ENCODE assay signal across 37 cellular contexts in genomic region chr22:32018056-32018455, GRCh38. TPM values are rescaled to one million over a fixed set of nuclear protein-coding genes. Genes with fewer than 3 reads are reported as not detected.
A peak's percentile ranks its signal among the peaks of the same experiment; 100 is the strongest.
DNase-seq lines count a peak whose midpoint lies in the region; ATAC-seq and TF ChIP-seq lines count a peak whose summit lies in the region.
"Had no signal": no experiment of that assay in that cellular context is flagged by ENCODE, and none has a peak within 500 bp of the region (broad histone marks: within the 10 kb centered on the region; RNA-seq: fewer than 3 reads in every experiment).

No MANE protein-coding gene starts in this region.

- BruUV-seq in mammary epithelial cell (replicated peaks; lab: Mats Ljungman, UMichigan): no TSS peak

- WGBS in mammary epithelial cell (ENCODE audit: low coverage, missing lambda C conversion rate): 19% methylated on average over 2 of the region's 2 CpGs

- no peaks in the 10 kb centered on the region for H3K27me3 ChIP-seq in mammary epithelial cell (ENCODE audit: insufficient read depth, low read length)
- no peaks in the 10 kb centered on the region for H3K27me3 ChIP-seq in breast epithelium
- H3K27me3 ChIP-seq in foreskin keratinocyte: peaks cover 12% of the 10 kb centered on the region
- H3K27me3 ChIP-seq: cardiac muscle cell, hepatocyte, testis, uterus had no signal

- dilution Hi-C loops in mammary epithelial cell (cut with HindIII; ENCODE audit: low sequenced_read_pairs): no loop called here

- no peak for TF ChIP-seq POLR2A in breast epithelium (IDR thresholded peaks at IDR 0.05)

- in situ Hi-C loops in mammary epithelial cell (cut with MboI; ENCODE audit: low sequenced_read_pairs in 2 of 2): no loop called here

- H3K79me2 ChIP-seq in mammary epithelial cell (ENCODE audit: insufficient read depth, low read length): no peaks in the 10 kb centered on the region
- H3K79me2 ChIP-seq: hepatocyte had no signal

- intact Hi-C loops in mammary epithelial cell (cut with micrococcal nuclease): no loop called here
- intact Hi-C loops in breast epithelium (cut with DNase I; ENCODE audit: low total_unique reads): no loop called here
- intact Hi-C loops in sciatic nerve (cut with DNase I): no loop called here

- H3K9ac ChIP-seq in mammary epithelial cell (ENCODE audit: insufficient read depth, low read length): no peak overlapping the region

- H3K27ac Mint-ChIP-seq in stimulated activated effector memory CD8-positive, alpha-beta T cell treated with anti-CD3 and anti-CD28 coated beads, Interleukin-12 subunit alpha, Interleukin-12 subunit beta, amount 100 ng/mL, for 72 hours: no peak overlapping the region
- H3K27ac Mint-ChIP-seq: activated CD8-positive, alpha-beta memory T cell treated with anti-CD3 and anti-CD28 coated beads, Interleukin-2, amount 10 ng/mL, durations not matched to agents 7 days and 5 days; activated naive CD8-positive, alpha-beta T cell treated with anti-CD3 and anti-CD28 coated beads, Interleukin-2, amount 50 U/mL, for 24 hours; effector memory CD8-positive, alpha-beta T cell; HFFc6; nephron had no signal

- H3K27ac ChIP-seq in mammary epithelial cell (ENCODE audit: insufficient read depth, low read depth, low read length) (no peak overlapping the region), breast epithelium (no peak overlapping the region), foreskin keratinocyte (peak overlapping the region; percentile 99)
- H3K27ac ChIP-seq: C4-2B, cardiac muscle cell, gastrocnemius medialis, hepatocyte, testis, uterus had no signal

- H3K4me1 ChIP-seq in mammary epithelial cell (ENCODE audit: insufficient read depth, low read length): peaks cover 15% of the 10 kb centered on the region
- no peaks in the 10 kb centered on the region for H3K4me1 ChIP-seq in breast epithelium
- peaks cover 17% of the 10 kb centered on the region for H3K4me1 ChIP-seq in foreskin keratinocyte
- H3K4me1 ChIP-seq: gastrocnemius medialis, testis, uterus had no signal

- TF ChIP-seq CTCF in mammary epithelial cell (conservative IDR thresholded peaks at IDR 0.05 in 1 of 2, IDR thresholded peaks at IDR 0.05 in 1 of 2; ENCODE audit: extremely low read depth in 1 of 2, insufficient read depth in 1 of 2, low read depth in 1 of 2, low read length in 2 of 2): no peak
- no peak for TF ChIP-seq CTCF in breast epithelium (IDR thresholded peaks at IDR 0.05)
- TF ChIP-seq CTCF in foreskin keratinocyte (conservative IDR thresholded peaks at IDR 0.05): no peak

- H3K9me3 ChIP-seq in mammary epithelial cell (replicated peaks; ENCODE audit: insufficient read depth, low read length): peaks cover 7% of the 10 kb centered on the region
- peaks cover 8 to 16% of the 10 kb centered on the region in 2 donors for H3K9me3 ChIP-seq in breast epithelium
- H3K9me3 ChIP-seq: testis had no signal

- no peaks in the 10 kb centered on the region for H3K36me3 ChIP-seq in mammary epithelial cell (ENCODE audit: insufficient read depth, low read length)
- no peaks in the 10 kb centered on the region for H3K36me3 ChIP-seq in breast epithelium
- H3K36me3 ChIP-seq: cardiac muscle cell, gastrocnemius medialis, uterus had no signal

- H3K4me2 ChIP-seq in mammary epithelial cell (ENCODE audit: insufficient read depth, low read depth, low read length): no peak overlapping the region
- H3K4me2 ChIP-seq: hepatocyte had no signal

- DNase-seq in mammary epithelial cell: peak; percentile 92
- no peak for DNase-seq in breast epithelium (ENCODE audit: low spot score in 2 of 2)
- DNase-seq in astrocyte of the hippocampus (ENCODE audit: low read depth, low spot score): peak; percentile 79
- DNase-seq in foreskin keratinocyte: peak; percentile 43 to 63
- DNase-seq in stimulated activated effector memory CD8-positive, alpha-beta T cell treated with anti-CD3 and anti-CD28 coated beads, Interleukin-12 subunit alpha, Interleukin-12 subunit beta, amount 100 ng/mL, for 72 hours (ENCODE audit: low spot score in 2 of 2): no peak
- DNase-seq in SIG-M5 treated with dmso at 0.1 percent for 504 hours (lab: John Stamatoyannopoulos, UW; ENCODE audit: unreplicated experiment): no peak
- DNase-seq in sciatic nerve (ENCODE audit: low spot score): no peak
- DNase-seq in HuH-7.5 (ENCODE audit: low spot score): no peak
- DNase-seq: 8988T; activated CD8-positive, alpha-beta memory T cell treated with anti-CD3 and anti-CD28 coated beads, Interleukin-2, amount 10 ng/mL, durations not matched to agents 7 days and 5 days; activated naive CD8-positive, alpha-beta T cell treated with anti-CD3 and anti-CD28 coated beads, Interleukin-2, amount 50 U/mL, for 24 hours; activated T-cell treated with anti-CD3 and anti-CD28 coated beads, Interleukin-2, amount 50 U/mL, for 48 hours; cortex of kidney; effector memory CD8-positive, alpha-beta T cell; gastrocnemius medialis; HFFc6; left colon; NCI-H1105 treated with DMSO at 0.1 percent for 48 hours; NCI-H187 treated with DMSO at 0.1 percent for 48 hours; NCI-H2171; NCI-H510A treated with DMSO at 0.1 percent for 48 hours; retina; small intestine; stimulated activated CD4-positive, alpha-beta T cell treated with anti-CD3 and anti-CD28 coated beads, Interleukin-1b, Interleukin-23, amount 100 ng/mL, for 48 hours; stimulated activated naive CD8-positive, alpha-beta T cell treated with anti-CD3 and anti-CD28 coated beads, Interleukin-15, Interleukin-2, amounts not matched to agents 100 U/mL and 50 U/mL, for 24 hours; T-helper 1 cell; testis; uterus had no signal

- peaks cover 10% of the 10 kb centered on the region for H3K4me1 Mint-ChIP-seq in stimulated activated effector memory CD8-positive, alpha-beta T cell treated with anti-CD3 and anti-CD28 coated beads, Interleukin-12 subunit alpha, Interleukin-12 subunit beta, amount 100 ng/mL, for 72 hours
- H3K4me1 Mint-ChIP-seq: nephron had no signal

- H3K36me3 Mint-ChIP-seq in stimulated activated effector memory CD8-positive, alpha-beta T cell treated with anti-CD3 and anti-CD28 coated beads, Interleukin-12 subunit alpha, Interleukin-12 subunit beta, amount 100 ng/mL, for 72 hours: no peaks in the 10 kb centered on the region
- H3K36me3 Mint-ChIP-seq: activated CD8-positive, alpha-beta memory T cell treated with anti-CD3 and anti-CD28 coated beads, Interleukin-2, amount 10 ng/mL, durations not matched to agents 7 days and 5 days had no signal

- no peak overlapping the region for H2AFZ ChIP-seq in mammary epithelial cell (ENCODE audit: low read depth, low read length)
- H2AFZ ChIP-seq: hepatocyte had no signal

- H3K4me3 ChIP-seq in mammary epithelial cell (replicated peaks in 1 of 3; ENCODE audit: insufficient read depth in 1 of 3, low read depth in 2 of 3, low read length in 3 of 3): no peak overlapping the region
- H3K4me3 ChIP-seq in breast epithelium: no peak overlapping the region
- H3K4me3 ChIP-seq: cardiac muscle cell, gastrocnemius medialis, hepatocyte, testis, uterus had no signal

- H3K9me3 Mint-ChIP-seq in stimulated activated effector memory CD8-positive, alpha-beta T cell treated with anti-CD3 and anti-CD28 coated beads, Interleukin-12 subunit alpha, Interleukin-12 subunit beta, amount 100 ng/mL, for 72 hours: no peaks in the 10 kb centered on the region

- CTCF ChIA-PET in mammary epithelial cell (lab: Charles Lee; ENCODE audit: low non-redundant PET): no interaction called here

- ATAC-seq in foreskin keratinocyte (no peak), sciatic nerve (no peak)
- peak; percentile 21 for ATAC-seq in stimulated activated effector memory CD8-positive, alpha-beta T cell treated with anti-CD3 and anti-CD28 coated beads, Interleukin-12 subunit alpha, Interleukin-12 subunit beta, amount 100 ng/mL, for 72 hours
- ATAC-seq: activated CD8-positive, alpha-beta memory T cell treated with anti-CD3 and anti-CD28 coated beads, Interleukin-2, amount 10 ng/mL, durations not matched to agents 7 days and 5 days; activated naive CD8-positive, alpha-beta T cell treated with anti-CD3 and anti-CD28 coated beads, Interleukin-2, amount 50 U/mL, for 24 hours; effector memory CD8-positive, alpha-beta T cell; esophagus mucosa; gastrocnemius medialis; left colon; stimulated activated naive CD8-positive, alpha-beta T cell treated with anti-CD3 and anti-CD28 coated beads, Interleukin-15, Interleukin-2, amounts not matched to agents 100 U/mL and 50 U/mL, for 24 hours had no signal

- no peak overlapping the region for H3K4me3 Mint-ChIP-seq in stimulated activated effector memory CD8-positive, alpha-beta T cell treated with anti-CD3 and anti-CD28 coated beads, Interleukin-12 subunit alpha, Interleukin-12 subunit beta, amount 100 ng/mL, for 72 hours
- H3K4me3 Mint-ChIP-seq: activated CD8-positive, alpha-beta memory T cell treated with anti-CD3 and anti-CD28 coated beads, Interleukin-2, amount 10 ng/mL, durations not matched to agents 7 days and 5 days; activated naive CD8-positive, alpha-beta T cell treated with anti-CD3 and anti-CD28 coated beads, Interleukin-2, amount 50 U/mL, for 24 hours; effector memory CD8-positive, alpha-beta T cell; HFFc6; nephron had no signal

- H4K20me1 ChIP-seq in mammary epithelial cell (ENCODE audit: insufficient read depth, low read length): no peaks in the 10 kb centered on the region

RNA-seq across cellular contexts. Expression of gene SLC5A1, which starts 25.0 kb away (rescaled TPM):
- total RNA-seq in mammary epithelial cell (under 1 TPM; 0.17 to 0.66 TPM), breast epithelium (1 to 10 TPM in 2 of 3 donors, not detected in 1; 1.3 to 5.3 TPM), foreskin keratinocyte (0.10 TPM in 1 of 2 replicates, not detected in the other), sciatic nerve (not detected)
- polyA plus RNA-seq in mammary epithelial cell (7.3 TPM), foreskin keratinocyte (0.06 TPM in 1 of 2 replicates, not detected in the other)
- 23.2 TPM for polyA minus RNA-seq in mammary epithelial cell
- total RNA-seq: activated CD8-positive, alpha-beta memory T cell treated with anti-CD3 and anti-CD28 coated beads, Interleukin-2, amount 10 ng/mL, durations not matched to agents 7 days and 5 days; H1; HFFc6; lung microvascular endothelial cell; MCF 10A; osteocyte had no signal

Comparison
In these comparisons a context has a peak if more than half of its experiments do, and no peak if none do; other contexts are left out.
1. DNase-seq: peak in mammary epithelial cell (single experiment), astrocyte of the hippocampus (single experiment) and foreskin keratinocyte (2 of 2); none in breast epithelium (0 of 2), stimulated activated effector memory CD8-positive, alpha-beta T cell treated with anti-CD3 and anti-CD28 coated beads, Interleukin-12 subunit alpha, Interleukin-12 subunit beta, amount 100 ng/mL, for 72 hours (0 of 2), SIG-M5 treated with dmso at 0.1 percent for 504 hours (single experiment), sciatic nerve (single experiment) and HuH-7.5 (single experiment).